In genomic region chr6:148611213-148611612, GRCh38 we compare ENCODE assay signal across 9 cellular contexts.
DNase-seq lines count a peak whose midpoint lies in the region; ATAC-seq and TF ChIP-seq lines count a peak whose summit lies in the region.
"Had no signal": no experiment of that assay in that cellular context is flagged by ENCODE, and none has a peak within 500 bp of the region (broad histone marks: within the 10 kb centered on the region; RNA-seq: fewer than 3 reads in every experiment).

No MANE protein-coding gene starts in this region.

- no peak overlapping the region for H3K9ac ChIP-seq in skeletal muscle satellite cell (ENCODE audit: low read depth, low read length)

- H3K27me3 Mint-ChIP-seq in activated T-helper 17 cell treated with anti-CD3 and anti-CD28 coated beads, Interleukin-2, amount 50 U/mL, for 72 hours: peaks cover 17% of the 10 kb centered on the region

- H3K9me3 ChIP-seq in body of pancreas (no peaks in the 10 kb centered on the region), right cardiac atrium (ENCODE audit: control insufficient read depth, low read length) (no peaks in the 10 kb centered on the region), skeletal muscle satellite cell (replicated peaks; ENCODE audit: low read length) (no peaks in the 10 kb centered on the region)

- H3K27ac ChIP-seq in body of pancreas: no peak overlapping the region
- peak overlapping the region; percentile 48 for H3K27ac ChIP-seq in right cardiac atrium (ENCODE audit: low read length)

- peak; percentile 47 for ATAC-seq in body of pancreas
- peak; percentile 92 to 93 for ATAC-seq in right cardiac atrium
- ATAC-seq in activated T-helper 17 cell treated with anti-CD3 and anti-CD28 coated beads, Interleukin-2, amount 50 U/mL, for 72 hours (replicated peaks): no peak

- H3K36me3 Mint-ChIP-seq in activated T-helper 17 cell treated with anti-CD3 and anti-CD28 coated beads, Interleukin-2, amount 50 U/mL, for 72 hours (ENCODE audit: low read depth): no peaks in the 10 kb centered on the region

- no peak overlapping the region for H3K4me3 Mint-ChIP-seq in activated T-helper 17 cell treated with anti-CD3 and anti-CD28 coated beads, Interleukin-2, amount 50 U/mL, for 72 hours

- TF ChIP-seq CTCF in body of pancreas (IDR thresholded peaks at IDR 0.05): no peak

- no peak overlapping the region for H3K27ac Mint-ChIP-seq in activated T-helper 17 cell treated with anti-CD3 and anti-CD28 coated beads, Interleukin-2, amount 50 U/mL, for 72 hours

- intact Hi-C loops in body of pancreas (cut with DNase I) (no loop called here), right cardiac atrium (cut with DNase I) (no loop called here)

- no peaks in the 10 kb centered on the region for H3K9me3 Mint-ChIP-seq in activated T-helper 17 cell treated with anti-CD3 and anti-CD28 coated beads, Interleukin-2, amount 50 U/mL, for 72 hours

- DNase-seq in GM04503 (ENCODE audit: low read depth): peak; percentile 80
- DNase-seq in body of pancreas: peak; percentile 15 to 64 (median 42)
- DNase-seq in right cardiac atrium: peak; percentile 66 to 86 (median 79)
- no peak for DNase-seq in activated T-cell treated with anti-CD3 and anti-CD28 coated beads for 4 hours
- DNase-seq in ACHN: no peak
- DNase-seq in NCI-H2081 (lab: John Stamatoyannopoulos, UW): no peak
- DNase-seq: retina had no signal

- no peaks in the 10 kb centered on the region for H3K27me3 ChIP-seq in body of pancreas
- no peaks in the 10 kb centered on the region for H3K27me3 ChIP-seq in right cardiac atrium (ENCODE audit: control insufficient read depth, insufficient read depth)
- no peaks in the 10 kb centered on the region for H3K27me3 ChIP-seq in skeletal muscle satellite cell (ENCODE audit: control insufficient read depth, insufficient read depth, low read length)

- TF ChIP-seq POLR2A in body of pancreas (IDR thresholded peaks at IDR 0.05): no peak

- H3K4me2 ChIP-seq in skeletal muscle satellite cell (ENCODE audit: low read length): peak overlapping the region; percentile 10

- no peaks in the 10 kb centered on the region for H3K4me1 ChIP-seq in body of pancreas
- peaks cover 2% of the 10 kb centered on the region for H3K4me1 ChIP-seq in right cardiac atrium (ENCODE audit: control insufficient read depth, insufficient read depth, low read length)
- peaks cover 11% of the 10 kb centered on the region for H3K4me1 ChIP-seq in skeletal muscle satellite cell (ENCODE audit: control insufficient read depth, insufficient read depth, low read length)

- 22 to 51% methylated on average over 8 of the region's 8 CpGs for WGBS in body of pancreas, 2 donors
- 43% methylated on average over 8 of the region's 8 CpGs for WGBS in right cardiac atrium

- H3K4me1 Mint-ChIP-seq in activated T-helper 17 cell treated with anti-CD3 and anti-CD28 coated beads, Interleukin-2, amount 50 U/mL, for 72 hours: no peaks in the 10 kb centered on the region

- H3K4me3 ChIP-seq in body of pancreas (no peak overlapping the region), right cardiac atrium (ENCODE audit: low read length) (no peak overlapping the region), skeletal muscle satellite cell (ENCODE audit: low read length) (no peak overlapping the region)

- H3K36me3 ChIP-seq in body of pancreas (replicated peaks in 1 of 2; ENCODE audit: insufficient read depth in 1 of 2, low read depth in 2 of 2) (no peaks in the 10 kb centered on the region), skeletal muscle satellite cell (ENCODE audit: insufficient read depth, low read length) (no peaks in the 10 kb centered on the region)

- in situ Hi-C loops in ACHN (cut with HindIII; ENCODE audit: low pct_ligation_motif_present, low pct_unique_long_range_greater_than_20kb, low sequenced_read_pairs): no loop called here

Comparison
In these comparisons a context has a peak if more than half of its experiments do, and no peak if none do; other contexts are left out.
1. DNase-seq: peak in GM04503 (single experiment), body of pancreas (4 of 4) and right cardiac atrium (3 of 3); none in activated T-cell treated with anti-CD3 and anti-CD28 coated beads for 4 hours (single experiment), ACHN (single experiment) and NCI-H2081 (0 of 2).